21 cellular contexts compared by ENCODE assay signal in genomic region chr21:42820513-42821465, GRCh38. TPM values are rescaled to one million over a fixed set of nuclear protein-coding genes. Genes with fewer than 3 reads are reported as not detected.
DNase-seq lines count a peak whose midpoint lies in the region; ATAC-seq and TF ChIP-seq lines count a peak whose summit lies in the region.
"Had no signal": no experiment of that assay in that cellular context is flagged by ENCODE, and none has a peak within 500 bp of the region (broad histone marks: within the 10 kb centered on the region; RNA-seq: fewer than 3 reads in every experiment).

No MANE protein-coding gene starts in this region.

- TF ChIP-seq EP300 in stomach (IDR thresholded peaks at IDR 0.05): no peak

- no peak for DNase-seq in activated CD4-positive, alpha-beta T cell treated with anti-CD3 and anti-CD28 coated beads, Interleukin-2, amount 10 ng/mL, durations not matched to agents 7 days and 5 days
- DNase-seq in activated CD4-positive, alpha-beta T cell treated with anti-CD3 and anti-CD28 coated beads for 48 hours: no peak
- DNase-seq in NCI-H2196 treated with DMSO at 0.1 percent for 48 hours (lab: John Stamatoyannopoulos, UW; ENCODE audit: unreplicated experiment) (peak; percentile 21), WTC11 (ENCODE audit: low spot score) (no peak), stomach (peak; percentile 46), A172 (ENCODE audit: low spot score) (no peak)
- DNase-seq: activated CD4-positive, CD25-positive, alpha-beta regulatory T cell; activated T-cell treated with anti-CD3 and anti-CD28 coated beads, Interleukin-2, amount 50 U/mL, for 72 hours; erythroblast; foreskin melanocyte; H7; hypothalamus; NCI-H1048; T-helper 9 cell had no signal

- H3K9me3 ChIP-seq in stomach: no peaks in the 10 kb centered on the region
- H3K9me3 ChIP-seq: ascending aorta had no signal

- intact Hi-C loops in stomach (cut with DNase I; ENCODE audit: low total_unique reads): loop anchor here (10.0 kb wide), 1 partner anchor 166 kb away; the partner anchor contains the start of gene PDE9A

- H3K4me3 ChIP-seq in stomach: no peak overlapping the region
- H3K4me3 ChIP-seq: ascending aorta; BLaER1 treated with 17β-estradiol and CSF1 and Interleukin-3, amounts not matched to agents 10 nM and 100 nM; lung had no signal

- peaks cover 0 to 7% (median 3%) of the 10 kb centered on the region in 4 donors for H3K4me1 ChIP-seq in stomach
- H3K4me1 ChIP-seq: ascending aorta had no signal

- peaks cover 9% of the 10 kb centered on the region for H3K9me3 Mint-ChIP-seq in activated CD4-positive, alpha-beta T cell treated with anti-CD3 and anti-CD28 coated beads, Interleukin-2, amount 10 ng/mL, durations not matched to agents 7 days and 5 days
- H3K9me3 Mint-ChIP-seq in WTC11: peaks cover 21% of the 10 kb centered on the region
- H3K9me3 Mint-ChIP-seq: activated naive CD4-positive, alpha-beta T cell treated with anti-CD3 and anti-CD28 coated beads, Interleukin-2, amount 50 U/mL, for 24 hours; activated T-cell treated with anti-CD3 and anti-CD28 coated beads, Interleukin-2, amount 50 U/mL, for 72 hours; central memory CD8-positive, alpha-beta T cell had no signal

- peaks cover 0 to 11% (median 0%) of the 10 kb centered on the region in 3 donors for H3K27me3 ChIP-seq in stomach
- H3K27me3 ChIP-seq: ascending aorta; BLaER1 treated with 17β-estradiol and CSF1 and Interleukin-3, amounts not matched to agents 10 nM and 100 nM had no signal

- ATAC-seq in WTC11 (no peak), GM18505 (IDR thresholded peaks at IDR 0.05; ENCODE audit: unreplicated experiment) (no peak), HG02884 (IDR thresholded peaks at IDR 0.05; ENCODE audit: unreplicated experiment) (no peak)

- peaks cover 2% of the 10 kb centered on the region for H3K4me1 Mint-ChIP-seq in activated CD4-positive, alpha-beta T cell treated with anti-CD3 and anti-CD28 coated beads, Interleukin-2, amount 10 ng/mL, durations not matched to agents 7 days and 5 days
- H3K4me1 Mint-ChIP-seq in WTC11: peaks cover 6% of the 10 kb centered on the region; the same call in 1 of the 2 replicates
- H3K4me1 Mint-ChIP-seq: central memory CD8-positive, alpha-beta T cell had no signal

- WGBS in stomach, 5 donors: 60 to 72% (median 69%) methylated on average over 8 of the region's 8 CpGs

- CTCF ChIA-PET in activated CD4-positive, alpha-beta T cell treated with anti-CD3 and anti-CD28 coated beads, Interleukin-2, amount 10 ng/mL, durations not matched to agents 7 days and 5 days (lab: Charles Lee): no interaction called here
- CTCF ChIA-PET in WTC11 (lab: Charles Lee): interaction anchor here (1.2 to 1.7 kb wide), 2 partner anchors 13 to 228 kb away, joined by 3 to 7 read pairs; no protein-coding TSS in a partner anchor

- no peak overlapping the region for H3K27ac ChIP-seq in stomach
- H3K27ac ChIP-seq: ascending aorta; BLaER1 treated with 17β-estradiol and CSF1 and Interleukin-3, amounts not matched to agents 10 nM and 100 nM had no signal

- H3K36me3 ChIP-seq in stomach: no peaks in the 10 kb centered on the region
- H3K36me3 ChIP-seq: ascending aorta had no signal

- TF ChIP-seq POLR2A in stomach (IDR thresholded peaks at IDR 0.05): no peak
- TF ChIP-seq POLR2A in GM18505 (IDR thresholded peaks at IDR 0.05; ENCODE audit: borderline replicate concordance, extremely low read depth, insufficient read depth, insufficient read length): no peak

- no peak overlapping the region for H3K4me3 Mint-ChIP-seq in activated CD4-positive, alpha-beta T cell treated with anti-CD3 and anti-CD28 coated beads, Interleukin-2, amount 10 ng/mL, durations not matched to agents 7 days and 5 days
- H3K4me3 Mint-ChIP-seq in WTC11: no peak overlapping the region
- H3K4me3 Mint-ChIP-seq: activated naive CD4-positive, alpha-beta T cell treated with anti-CD3 and anti-CD28 coated beads, Interleukin-2, amount 50 U/mL, for 24 hours; activated T-cell treated with anti-CD3 and anti-CD28 coated beads, Interleukin-2, amount 50 U/mL, for 72 hours; central memory CD8-positive, alpha-beta T cell had no signal

- H3K27me3 Mint-ChIP-seq in activated CD4-positive, alpha-beta T cell treated with anti-CD3 and anti-CD28 coated beads, Interleukin-2, amount 10 ng/mL, durations not matched to agents 7 days and 5 days: peaks cover 19% of the 10 kb centered on the region
- peaks cover 16% of the 10 kb centered on the region for H3K27me3 Mint-ChIP-seq in WTC11 (ENCODE audit: low read depth)

- H3K36me3 Mint-ChIP-seq in activated CD4-positive, alpha-beta T cell treated with anti-CD3 and anti-CD28 coated beads, Interleukin-2, amount 10 ng/mL, durations not matched to agents 7 days and 5 days (ENCODE audit: low read depth): peaks cover 4% of the 10 kb centered on the region
- H3K36me3 Mint-ChIP-seq in WTC11: peaks cover 17% of the 10 kb centered on the region
- H3K36me3 Mint-ChIP-seq: activated naive CD4-positive, alpha-beta T cell treated with anti-CD3 and anti-CD28 coated beads, Interleukin-2, amount 50 U/mL, for 24 hours had no signal

- TF ChIP-seq CTCF in WTC11 (IDR thresholded peaks at IDR 0.05) (no peak), stomach (IDR thresholded peaks at IDR 0.05) (peak in 1 of 7 experiments; percentile 24)

- POLR2A ChIA-PET in activated CD4-positive, alpha-beta T cell treated with anti-CD3 and anti-CD28 coated beads, Interleukin-2, amount 10 ng/mL, durations not matched to agents 7 days and 5 days (lab: Charles Lee): no interaction called here
- POLR2A ChIA-PET in WTC11 (lab: Charles Lee): interaction anchor here (0.6 kb wide), 1 partner anchor 417 kb away, joined by 3 read pairs; no protein-coding TSS in a partner anchor

- peak overlapping the region; percentile 16 for H3K27ac Mint-ChIP-seq in activated CD4-positive, alpha-beta T cell treated with anti-CD3 and anti-CD28 coated beads, Interleukin-2, amount 10 ng/mL, durations not matched to agents 7 days and 5 days
- H3K27ac Mint-ChIP-seq in WTC11: no peak overlapping the region
- H3K27ac Mint-ChIP-seq: activated naive CD4-positive, alpha-beta T cell treated with anti-CD3 and anti-CD28 coated beads, Interleukin-2, amount 50 U/mL, for 24 hours; activated T-cell treated with anti-CD3 and anti-CD28 coated beads, Interleukin-2, amount 50 U/mL, for 72 hours had no signal

TF ChIP-seq in WTC11, 78 proteins besides CTCF, POLR2A, EP300 and RAD21:
- TF ChIP-seq ZNF121 (CRISPR knock-in tag; IDR thresholded peaks at IDR 0.05) (peak; percentile 52; the same call in 1 of the 2 replicates), SMAD4 (CRISPR knock-in tag; IDR thresholded peaks at IDR 0.05) (no peak)

RNA-seq across cellular contexts. Expression of gene WDR4, which starts 58.5 kb away (rescaled TPM):
- 10 to 100 TPM; 23.9 to 32.7 TPM for total RNA-seq in activated CD4-positive, alpha-beta T cell treated with anti-CD3 and anti-CD28 coated beads, Interleukin-2, amount 10 ng/mL, durations not matched to agents 7 days and 5 days
- total RNA-seq in WTC11 (2021) (41.5 to 42.6 TPM (median 42.2 TPM) in 3 replicates), stomach (100 to 1,000 TPM in 1 of 5 donors, 10 to 100 TPM in 2, 1 to 10 TPM in 2; 7.6 to 285 (median 21.5) TPM)
- polyA plus RNA-seq in stomach: 10 to 100 TPM in 1 of 3 donors, 1 to 10 TPM in 2; 7.5 to 10.4 (median 7.8) TPM
- total RNA-seq in A172 (2014; rRNA removed; shearing (Covaris generic)): 18.5 and 22.4 TPM in 2 replicates

Comparison
In these comparisons a context has a peak if more than half of its experiments do, and no peak if none do; other contexts are left out.
1. DNase-seq: peak in NCI-H2196 treated with DMSO at 0.1 percent for 48 hours (single experiment) and stomach (single experiment); none in activated CD4-positive, alpha-beta T cell treated with anti-CD3 and anti-CD28 coated beads, Interleukin-2, amount 10 ng/mL, durations not matched to agents 7 days and 5 days (single experiment), activated CD4-positive, alpha-beta T cell treated with anti-CD3 and anti-CD28 coated beads for 48 hours (single experiment), WTC11 (single experiment) and A172 (single experiment).